13 cellular contexts compared by ENCODE assay signal in genomic region chr1:180173952-180174351, GRCh38. TPM values are rescaled to one million over a fixed set of nuclear protein-coding genes. Genes with fewer than 3 reads are reported as not detected.
DNase-seq lines count a peak whose midpoint lies in the region; ATAC-seq and TF ChIP-seq lines count a peak whose summit lies in the region.
"Had no signal": no experiment of that assay in that cellular context is flagged by ENCODE, and none has a peak within 500 bp of the region (broad histone marks: within the 10 kb centered on the region; RNA-seq: fewer than 3 reads in every experiment).

No MANE protein-coding gene starts in this region.

- TF ChIP-seq EP300 in suprapubic skin (IDR thresholded peaks at IDR 0.05), result no peak

- peaks cover 25% of the 10 kb centered on the region for H3K36me3 ChIP-seq in MG63
- H3K36me3 ChIP-seq in suprapubic skin, result peaks cover 4% of the 10 kb centered on the region
- no peaks in the 10 kb centered on the region for H3K36me3 ChIP-seq in hepatocyte (replicated peaks; ENCODE audit: insufficient read depth, low read depth)
- no peaks in the 10 kb centered on the region for H3K36me3 ChIP-seq in effector memory CD4-positive, alpha-beta T cell (ENCODE audit: control insufficient read depth, insufficient read depth, low read length)
- H3K36me3 ChIP-seq in mesendoderm (ENCODE audit: control insufficient read depth, insufficient read depth, low read length), result no peaks in the 10 kb centered on the region

- no peak overlapping the region for H3K56ac ChIP-seq in mesendoderm (ENCODE audit: low read length)

- H3K9me3 ChIP-seq in MG63 (no peaks in the 10 kb centered on the region), suprapubic skin (no peaks in the 10 kb centered on the region), hepatocyte (ENCODE audit: low read depth) (no peaks in the 10 kb centered on the region)
- no peaks in the 10 kb centered on the region for H3K9me3 ChIP-seq in effector memory CD4-positive, alpha-beta T cell (ENCODE audit: control insufficient read depth, low read length)

- H2AFZ ChIP-seq in hepatocyte, result no peak overlapping the region

- no peak overlapping the region for H4K5ac ChIP-seq in mesendoderm (ENCODE audit: low read length)

- no peaks in the 10 kb centered on the region for H3K9me2 ChIP-seq in hepatocyte (replicated peaks; ENCODE audit: insufficient read depth)

- no peak for TF ChIP-seq POLR2A in suprapubic skin (IDR thresholded peaks at IDR 0.05)

- H3K27me3 ChIP-seq in MG63 (no peaks in the 10 kb centered on the region), suprapubic skin (no peaks in the 10 kb centered on the region), hepatocyte (no peaks in the 10 kb centered on the region), mesendoderm (ENCODE audit: insufficient read depth, low read length, poor library complexity) (no peaks in the 10 kb centered on the region)
- no peaks in the 10 kb centered on the region for H3K27me3 ChIP-seq in effector memory CD4-positive, alpha-beta T cell (replicated peaks; ENCODE audit: control insufficient read depth, insufficient read depth, low read length, poor library complexity, severe bottlenecking)

- H3K4me1 ChIP-seq in suprapubic skin, result peaks cover 34% of the 10 kb centered on the region
- peaks cover 6% of the 10 kb centered on the region for H3K4me1 ChIP-seq in hepatocyte (ENCODE audit: insufficient read depth)
- no peaks in the 10 kb centered on the region for H3K4me1 ChIP-seq in effector memory CD4-positive, alpha-beta T cell (ENCODE audit: control insufficient read depth, insufficient read depth, low read length, poor library complexity, severe bottlenecking)
- no peaks in the 10 kb centered on the region for H3K4me1 ChIP-seq in mesendoderm (ENCODE audit: control insufficient read depth, low read depth, low read length)

- no peaks in the 10 kb centered on the region for H4K20me1 ChIP-seq in hepatocyte (ENCODE audit: insufficient read depth, poor library complexity, severe bottlenecking)

- ATAC-seq in left lobe of liver (peak; percentile 75), GM18520 (IDR thresholded peaks at IDR 0.05; ENCODE audit: unreplicated experiment) (no peak)
- ATAC-seq: stimulated activated effector memory CD8-positive, alpha-beta T cell treated with anti-CD3 and anti-CD28 coated beads, Interleukin-12 subunit alpha, Interleukin-12 subunit beta, amount 100 ng/mL, for 72 hours had no signal

- no peak for TF ChIP-seq CTCF in cardiac fibroblast (IDR thresholded peaks at IDR 0.05; ENCODE audit: low read depth, low read length)
- TF ChIP-seq CTCF in suprapubic skin (IDR thresholded peaks at IDR 0.05), result no peak
- no peak for TF ChIP-seq CTCF in hepatocyte (IDR thresholded peaks at IDR 0.05; ENCODE audit: poor library complexity)

- DNase-seq in MG63 (peak; percentile 98), cardiac fibroblast (ENCODE audit: low read depth in 2 of 2) (peak; percentile 61 to 91), left lobe of liver (ENCODE audit: low spot score) (peak; percentile 62), suprapubic skin (ENCODE audit: low spot score in 2 of 2) (peak in 1 of 2 donors; percentile 74), hepatocyte (ENCODE audit: low spot score) (no peak), mesendoderm (no peak)
- DNase-seq in effector memory CD4-positive, alpha-beta T cell, result no peak
- DNase-seq: MM.1S had no signal

- H2BK15ac ChIP-seq in mesendoderm (replicated peaks; ENCODE audit: low read depth), result no peak overlapping the region

- H4K8ac ChIP-seq in mesendoderm (ENCODE audit: low read depth, low read length), result no peak overlapping the region

- no peak overlapping the region for H3K18ac ChIP-seq in mesendoderm (ENCODE audit: low read length)

- H2AK5ac ChIP-seq in mesendoderm (ENCODE audit: low read length), result no peak overlapping the region

- no peak overlapping the region for H3K9ac ChIP-seq in mesendoderm (ENCODE audit: low read length)

- no peak overlapping the region for H3K4ac ChIP-seq in mesendoderm (ENCODE audit: low read depth, low read length)

- H3K4me3 ChIP-seq in MG63, result no peak overlapping the region
- H3K4me3 ChIP-seq in cardiac fibroblast (replicated peaks in 1 of 2; ENCODE audit: low read depth in 2 of 2, low read length in 2 of 2), result no peak overlapping the region
- no peak overlapping the region for H3K4me3 ChIP-seq in suprapubic skin
- H3K4me3 ChIP-seq in hepatocyte, result no peak overlapping the region
- no peak overlapping the region for H3K4me3 ChIP-seq in effector memory CD4-positive, alpha-beta T cell (ENCODE audit: insufficient read depth, low read depth, low read length, poor library complexity, severe bottlenecking)
- H3K4me3 ChIP-seq in mesendoderm (ENCODE audit: low read length), result no peak overlapping the region
- H3K4me3 ChIP-seq: smooth muscle cell had no signal

- no peaks in the 10 kb centered on the region for H3K79me1 ChIP-seq in mesendoderm (ENCODE audit: low read length)

- no peak overlapping the region for H2BK5ac ChIP-seq in mesendoderm (ENCODE audit: low read length)

- H3K27ac ChIP-seq in suprapubic skin (peak overlapping the region; percentile 44), hepatocyte (no peak overlapping the region), mesendoderm (ENCODE audit: low read depth, low read length) (no peak overlapping the region)
- no peak overlapping the region for H3K27ac ChIP-seq in effector memory CD4-positive, alpha-beta T cell (ENCODE audit: insufficient read depth, low read length, poor library complexity, severe bottlenecking)

- no peak overlapping the region for H3K23ac ChIP-seq in mesendoderm (ENCODE audit: low read length)

- no peak overlapping the region for H2BK120ac ChIP-seq in mesendoderm (ENCODE audit: low read depth, low read length)

- H3K79me2 ChIP-seq in hepatocyte, result no peaks in the 10 kb centered on the region
- no peaks in the 10 kb centered on the region for H3K79me2 ChIP-seq in mesendoderm (ENCODE audit: control insufficient read depth, insufficient read depth, low read length)

- 44% methylated on average over 7 of the region's 8 CpGs for WGBS in suprapubic skin
- WGBS in hepatocyte (ENCODE audit: low lambda C conversion rate, missing lambda C conversion rate), result 90% methylated on average over 8 of the region's 8 CpGs
- no CpG with 5 or more reads among the region's 8 CpGs for WGBS in mesendoderm (ENCODE audit: extremely low coverage, insufficient coverage, low lambda C conversion rate)

- H3K4me2 ChIP-seq in hepatocyte (no peak overlapping the region), mesendoderm (ENCODE audit: low read length) (no peak overlapping the region)
- H3K4me2 ChIP-seq: smooth muscle cell had no signal

RNA-seq across cellular contexts. Expression of gene QSOX1, which starts 19.3 kb away (rescaled TPM):
- 270 and 569 TPM in 2 replicates for total RNA-seq in MG63 (2014; rRNA removed; shearing (Covaris generic); ENCODE audit: low replicate concordance)
- 41.1 TPM for total RNA-seq in left lobe of liver
- total RNA-seq in suprapubic skin, result 10 to 100 TPM; 56.6 to 66.1 (median 61.5) TPM
- 176 and 257 TPM in 2 replicates for total RNA-seq in hepatocyte
- 225 and 263 TPM in 2 replicates for polyA plus RNA-seq in hepatocyte
- polyA plus RNA-seq in mesendoderm (2013, experiment 1 of 2), result 46.3 TPM
- 47.4 TPM for polyA plus RNA-seq in mesendoderm (2013, experiment 2 of 2)

RNA-seq across cellular contexts. Expression of gene LHX4, which starts 56.1 kb away (rescaled TPM):
- total RNA-seq in MG63 (2014; rRNA removed; shearing (Covaris generic); ENCODE audit: low replicate concordance), result 0.13 TPM in 1 of 2 replicates, not detected in the other
- total RNA-seq in left lobe of liver, result 0.10 TPM
- total RNA-seq in suprapubic skin, result 1 to 10 TPM in 1 of 4 donors, under 1 TPM in 3; 0.08 to 1.2 (median 0.31) TPM
- 0.03 TPM in 1 of 2 replicates, not detected in the other for total RNA-seq in hepatocyte
- polyA plus RNA-seq in hepatocyte, result 0.28 and 0.49 TPM in 2 replicates
- 0.21 TPM for polyA plus RNA-seq in mesendoderm (2013, experiment 1 of 2)
- 0.18 TPM for polyA plus RNA-seq in mesendoderm (2013, experiment 2 of 2)
- total RNA-seq: dermis microvascular lymphatic vessel endothelial cell, smooth muscle cell had no signal
- polyA plus RNA-seq: keratinocyte, smooth muscle cell had no signal

Comparison
In these comparisons a context has a peak if more than half of its experiments do, and no peak if none do; other contexts are left out.
1. DNase-seq: peak in MG63 (single experiment), cardiac fibroblast (2 of 2) and left lobe of liver (single experiment); none in hepatocyte (single experiment), effector memory CD4-positive, alpha-beta T cell (0 of 3) and mesendoderm (single experiment).